20 cellular contexts compared by ENCODE assay signal in the genomic region with DNA sequence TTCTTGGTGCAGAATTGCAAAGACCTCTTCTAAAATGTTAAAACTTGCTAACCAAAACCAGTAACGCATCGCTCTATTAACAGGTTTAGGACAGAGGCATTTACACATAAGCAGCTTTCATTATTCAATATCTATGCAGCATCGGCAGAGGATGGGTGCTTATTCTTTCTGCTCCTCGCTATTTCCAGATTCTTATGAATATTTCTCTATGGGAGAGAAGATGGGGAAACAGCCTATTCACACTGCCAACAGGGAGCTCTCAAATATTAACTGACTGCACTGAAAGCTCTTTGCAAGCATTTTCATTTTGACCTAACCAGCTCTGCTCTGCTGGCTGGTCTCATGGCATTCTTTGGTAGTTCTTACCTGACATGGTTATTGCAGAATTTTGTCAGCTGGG. TPM values are rescaled to one million over a fixed set of nuclear protein-coding genes. Genes with fewer than 3 reads are reported as not detected.
DNase-seq lines count a peak whose midpoint lies in the region; ATAC-seq, FAIRE-seq and TF ChIP-seq lines count a peak whose summit lies in the region.
"Had no signal": no experiment of that assay in that cellular context is flagged by ENCODE, and none has a peak within 500 bp of the region (broad histone marks: within the 10 kb centered on the region; RNA-seq: fewer than 3 reads in every experiment).

No MANE protein-coding gene starts in this region.

- no peak overlapping the region for H3K4me3 ChIP-seq in CD4-positive, CD25-positive, alpha-beta regulatory T cell (ENCODE audit: low read depth, low read length)
- H3K4me3 ChIP-seq in tibial nerve: no peak overlapping the region
- H3K4me3 ChIP-seq: HAP-1, prostate gland, testis had no signal

- H3K27ac ChIP-seq in CD4-positive, CD25-positive, alpha-beta regulatory T cell (ENCODE audit: insufficient read depth, low read length, poor library complexity, severe bottlenecking): no peak overlapping the region
- H3K27ac ChIP-seq in tibial nerve: no peak overlapping the region
- H3K27ac ChIP-seq: prostate gland, testis, WERI-Rb-1 had no signal

- intact Hi-C loops in natural killer cell (cut with micrococcal nuclease): loop anchor here (5.0 kb wide), 1 partner anchor 46 kb away; no protein-coding TSS in a partner anchor
- intact Hi-C loops in posterior vena cava (cut with DNase I): no loop called here

- TF ChIP-seq POLR2A in GM12891 (IDR thresholded peaks at IDR 0.05; ENCODE audit: low read depth, low read length) (no peak), tibial nerve (IDR thresholded peaks at IDR 0.05) (no peak)

- 78 to 94% methylated on average over 4 of the region's 4 CpGs for WGBS in tibial nerve, 2 donors

- peaks cover 33% of the 10 kb centered on the region for H3K4me1 ChIP-seq in CD4-positive, CD25-positive, alpha-beta regulatory T cell (ENCODE audit: control insufficient read depth, insufficient read depth, low read length, poor library complexity, severe bottlenecking)
- H3K4me1 ChIP-seq in tibial nerve: peaks cover 0 to 35% (median 22%) of the 10 kb centered on the region in 4 donors
- H3K4me1 ChIP-seq: prostate gland had no signal

- H3K9me3 ChIP-seq in CD4-positive, CD25-positive, alpha-beta regulatory T cell (ENCODE audit: control insufficient read depth in 2 of 2, low read length in 2 of 2): peaks cover 0 to 1% of the 10 kb centered on the region in 2 experiments
- H3K9me3 ChIP-seq in tibial nerve: no peaks in the 10 kb centered on the region
- H3K9me3 ChIP-seq: HAP-1, prostate gland, testis had no signal

- no peak for ATAC-seq in CD4-positive, CD25-positive, alpha-beta regulatory T cell (ENCODE audit: low read depth in 2 of 2)
- no peak for ATAC-seq in activated T-helper 17 cell treated with anti-CD3 and anti-CD28 coated beads, Interleukin-2, amount 50 U/mL, for 72 hours (replicated peaks)
- no peak for ATAC-seq in natural killer cell
- ATAC-seq in GM18868 (IDR thresholded peaks at IDR 0.05; ENCODE audit: unreplicated experiment): no peak

- no peak for TF ChIP-seq CTCF in natural killer cell (IDR thresholded peaks at IDR 0.05)
- no peak for TF ChIP-seq CTCF in tibial nerve (IDR thresholded peaks at IDR 0.05)

- H3K27me3 ChIP-seq in CD4-positive, CD25-positive, alpha-beta regulatory T cell (ENCODE audit: control insufficient read depth, insufficient read depth, low read length): no peaks in the 10 kb centered on the region
- H3K27me3 ChIP-seq in tibial nerve: no peaks in the 10 kb centered on the region
- H3K27me3 ChIP-seq: testis had no signal

- peaks cover 0 to 4% (median 0%) of the 10 kb centered on the region in 7 donors for H3K9me3 Mint-ChIP-seq in CD4-positive, CD25-positive, alpha-beta regulatory T cell
- no peaks in the 10 kb centered on the region for H3K9me3 Mint-ChIP-seq in activated T-helper 17 cell treated with anti-CD3 and anti-CD28 coated beads, Interleukin-2, amount 50 U/mL, for 72 hours
- no peaks in the 10 kb centered on the region for H3K9me3 Mint-ChIP-seq in natural killer cell
- H3K9me3 Mint-ChIP-seq: dendritic cell treated with granulocyte-macrophage colony-stimulating factor and Interleukin-4, amounts not matched to agents 40 ng/mL and 50 ng/mL, for 4 days had no signal

- no peak for TF ChIP-seq EP300 in tibial nerve (IDR thresholded peaks at IDR 0.05)

- DNase-seq in CD4-positive, CD25-positive, alpha-beta regulatory T cell: no peak
- DNase-seq in GM12891 (ENCODE audit: insufficient read length, low spot score) (no peak), natural killer cell (no peak), tibial nerve (ENCODE audit: low spot score in 2 of 2) (no peak), NCI-H345 (lab: John Stamatoyannopoulos, UW) (no peak), posterior vena cava (ENCODE audit: low spot score) (no peak)
- DNase-seq: activated CD4-positive, alpha-beta T cell treated with anti-CD3 and anti-CD28 coated beads, Interleukin-2, amount 50 U/mL, for 4 hours; activated T-cell treated with anti-CD3 and anti-CD28 coated beads for 4 hours; foreskin melanocyte; NCI-H1105 treated with DMSO at 0.1 percent for 48 hours; OCI-M1; SHP77 treated with DMSO at 0.1 percent for 48 hours; testis; WERI-Rb-1 had no signal

- peaks cover 8% of the 10 kb centered on the region for H3K36me3 ChIP-seq in CD4-positive, CD25-positive, alpha-beta regulatory T cell (ENCODE audit: control insufficient read depth, insufficient read depth, low read length)
- H3K36me3 ChIP-seq in tibial nerve: peaks cover 0 to 18% (median 0%) of the 10 kb centered on the region in 3 donors
- H3K36me3 ChIP-seq: prostate gland had no signal

- H3K27me3 Mint-ChIP-seq in CD4-positive, CD25-positive, alpha-beta regulatory T cell: no peaks in the 10 kb centered on the region
- H3K27me3 Mint-ChIP-seq in activated T-helper 17 cell treated with anti-CD3 and anti-CD28 coated beads, Interleukin-2, amount 50 U/mL, for 72 hours: no peaks in the 10 kb centered on the region
- H3K27me3 Mint-ChIP-seq in natural killer cell (ENCODE audit: low read depth in 2 of 2): no peaks in the 10 kb centered on the region
- H3K27me3 Mint-ChIP-seq: dendritic cell treated with granulocyte-macrophage colony-stimulating factor and Interleukin-4, amounts not matched to agents 40 ng/mL and 50 ng/mL, for 4 days had no signal

- H3K4me3 Mint-ChIP-seq in CD4-positive, CD25-positive, alpha-beta regulatory T cell: no peak overlapping the region
- H3K4me3 Mint-ChIP-seq in activated T-helper 17 cell treated with anti-CD3 and anti-CD28 coated beads, Interleukin-2, amount 50 U/mL, for 72 hours: peak overlapping the region; percentile 61
- no peak overlapping the region for H3K4me3 Mint-ChIP-seq in natural killer cell
- H3K4me3 Mint-ChIP-seq: dendritic cell treated with granulocyte-macrophage colony-stimulating factor and Interleukin-4, amounts not matched to agents 40 ng/mL and 50 ng/mL, for 4 days; T-helper 1 cell treated with Interleukin-12 subunit alpha and Interleukin-12 subunit beta and Interleukin-4 antibody, amounts not matched to agents 30 μg/mL and 1 μg/mL, for 36 hours had no signal

- peaks cover 20% of the 10 kb centered on the region for H3K36me3 Mint-ChIP-seq in CD4-positive, CD25-positive, alpha-beta regulatory T cell
- H3K36me3 Mint-ChIP-seq in activated T-helper 17 cell treated with anti-CD3 and anti-CD28 coated beads, Interleukin-2, amount 50 U/mL, for 72 hours (ENCODE audit: low read depth): peaks cover 57% of the 10 kb centered on the region
- peaks cover 14% of the 10 kb centered on the region for H3K36me3 Mint-ChIP-seq in natural killer cell

- H3K27ac Mint-ChIP-seq in CD4-positive, CD25-positive, alpha-beta regulatory T cell: peak overlapping the region; percentile 34 to 94 (median 68)
- peak overlapping the region; percentile 91 for H3K27ac Mint-ChIP-seq in activated T-helper 17 cell treated with anti-CD3 and anti-CD28 coated beads, Interleukin-2, amount 50 U/mL, for 72 hours
- peak overlapping the region; percentile 19 to 87 for H3K27ac Mint-ChIP-seq in natural killer cell
- H3K27ac Mint-ChIP-seq: dendritic cell treated with granulocyte-macrophage colony-stimulating factor and Interleukin-4, amounts not matched to agents 40 ng/mL and 50 ng/mL, for 4 days; T-helper 1 cell treated with Interleukin-12 subunit alpha and Interleukin-12 subunit beta and Interleukin-4 antibody, amounts not matched to agents 30 μg/mL and 1 μg/mL, for 36 hours had no signal

- FAIRE-seq in GM12891 (lab: Jason Lieb, UNC): peak; percentile 65

- H3K4me1 Mint-ChIP-seq in CD4-positive, CD25-positive, alpha-beta regulatory T cell: peaks cover 15 to 62% (median 54%) of the 10 kb centered on the region in 4 donors
- peaks cover 27% of the 10 kb centered on the region for H3K4me1 Mint-ChIP-seq in activated T-helper 17 cell treated with anti-CD3 and anti-CD28 coated beads, Interleukin-2, amount 50 U/mL, for 72 hours
- H3K4me1 Mint-ChIP-seq in natural killer cell: peaks cover 51 to 64% of the 10 kb centered on the region in 2 donors

TF ChIP-seq in GM12891, 5 proteins besides CTCF, POLR2A, EP300 and RAD21:
- TF ChIP-seq SPI1 (IDR thresholded peaks at IDR 0.05; ENCODE audit: low read depth, low read length): no peak
- no peak for TF ChIP-seq POU2F2 (IDR thresholded peaks at IDR 0.05; ENCODE audit: low read depth, low read length)
- TF ChIP-seq PAX5 (IDR thresholded peaks at IDR 0.05; ENCODE audit: insufficient read depth, low read length, severe bottlenecking): no peak
- TF ChIP-seq POLR2AphosphoS5 (IDR thresholded peaks at IDR 0.05; ENCODE audit: low read depth, low read length): no peak
- no peak for TF ChIP-seq TAF1 (IDR thresholded peaks at IDR 0.05; ENCODE audit: low read depth, low read length)
TF ChIP-seq in GM12891: peak in this region for 0.

RNA-seq across cellular contexts. Expression of gene ATP8A1, which starts 30.3 kb away (rescaled TPM):
- 49.9 TPM for total RNA-seq in CD4-positive, CD25-positive, alpha-beta regulatory T cell
- 10 to 100 TPM in 1 of 4 donors, 1 to 10 TPM in 3; 6.3 to 10.1 (median 8.1) TPM for polyA plus RNA-seq in CD4-positive, CD25-positive, alpha-beta regulatory T cell
- polyA plus RNA-seq in GM12891 (2012; ENCODE audit: low read depth, missing spikeins): 13.4 TPM
- 10 to 100 TPM; 17.0 to 29.2 TPM for total RNA-seq in activated T-helper 17 cell treated with anti-CD3 and anti-CD28 coated beads, Interleukin-2, amount 50 U/mL, for 72 hours
- total RNA-seq in natural killer cell: 100 to 1,000 TPM in 2 of 3 donors, 10 to 100 TPM in 1; 84.8 to 156 (median 147) TPM
- total RNA-seq in tibial nerve: 10 to 100 TPM; 57.9 to 79.7 (median 64.9) TPM
- total RNA-seq in posterior vena cava: 10 to 100 TPM in 1 of 2 donors, 1 to 10 TPM in 1; 9.3 to 11.9 TPM
